In genomic region chr3:66220602-66221377, GRCh38 we compare ENCODE assay signal across 8 cellular contexts. TPM values are rescaled to one million over a fixed set of nuclear protein-coding genes. Genes with fewer than 3 reads are reported as not detected.
DNase-seq lines count a peak whose midpoint lies in the region; ATAC-seq, FAIRE-seq and TF ChIP-seq lines count a peak whose summit lies in the region.

SLC25A26 (plus strand) TSS chr3:66221001; CDS start chr3:66221095, 94 bp downstream.

- DNase-seq in NCI-H774 (lab: John Stamatoyannopoulos, UW) = peak; percentile 77
- peak; percentile 97 for DNase-seq in activated CD4-positive, alpha-beta T cell treated with anti-CD3 and anti-CD28 coated beads, Interleukin-2, amount 50 U/mL, for 4 hours
- DNase-seq in dermis blood vessel endothelial cell = peak; percentile 98
- peak; percentile 93 for DNase-seq in HepG2 (ENCODE audit: low spot score)
- DNase-seq in stimulated activated CD4-positive, alpha-beta T cell treated with anti-CD3 and anti-CD28 coated beads, Interleukin-4, amount 100 ng/mL, for 1 hour = peak; percentile 96

- POLR2A ChIA-PET in HepG2 (lab: Yijun Ruan, JAX) = interaction anchor here (0.5 to 1.3 kb wide), 6 partner anchors 9 to 268 kb away, joined by 3 to 5 read pairs (median 3); no protein-coding TSS in a partner anchor

- FAIRE-seq in HepG2 (lab: Jason Lieb, UNC) = peak; percentile 82

- H2AFZ ChIP-seq in HepG2 (ENCODE audit: low read length) = peak within 1 kb of the TSS; percentile 94

- no peaks in the 10 kb centered on the region for H3K9me3 ChIP-seq in HepG2 (ENCODE audit: low read length)

- H4K20me1 ChIP-seq in HepG2 (ENCODE audit: insufficient read depth, low read length) = no peaks in the 10 kb centered on the region

- 0 out of 5 replicates have a peak, but pooled peaks cover 0 to 2% of the 10 kb centered on the region in 2 experiments for H3K36me3 ChIP-seq in HepG2 (replicated peaks in 1 of 2; ENCODE audit: control insufficient read depth in 1 of 2, insufficient read depth in 2 of 2, low read length in 2 of 2)

- H3K27me3 ChIP-seq in HepG2 (ENCODE audit: control insufficient read depth in 1 of 2, insufficient read depth in 2 of 2, low read length in 2 of 2) = no peaks in the 10 kb centered on the region

- 1% methylated on average over 23 of the region's 56 CpGs for WGBS in HepG2 (ENCODE audit: low lambda C conversion rate)

- no peak for TF ChIP-seq EP300 in HepG2 (IDR thresholded peaks at IDR 0.05; ENCODE audit: low read depth in 2 of 2, low read length in 2 of 2)
- no peak for TF ChIP-seq EP300 in HepG2 (CRISPR knock-in tag; IDR thresholded peaks at IDR 0.05; ENCODE audit: borderline replicate concordance)

- intact Hi-C loops in HepG2 (cut with micrococcal nuclease; ENCODE audit: unreplicated experiment) = no loop called here

- TF ChIP-seq RAD21 in HepG2 (CRISPR knock-in tag; IDR thresholded peaks at IDR 0.05) = no peak

- peak within 1 kb of the TSS; percentile 78 to 93 (median 84) for H3K4me3 ChIP-seq in HepG2 (replicated peaks in 1 of 3; ENCODE audit: insufficient read depth in 1 of 3, low read depth in 2 of 3, low read length in 3 of 3)

- peaks cover 14% of the 10 kb centered on the region for H3K4me1 ChIP-seq in HepG2 (ENCODE audit: insufficient read depth, low read length)

- H3K27ac ChIP-seq in C4-2B = peak within 1 kb of the TSS; percentile 53
- peak within 1 kb of the TSS; percentile 85 for H3K27ac ChIP-seq in HepG2 (ENCODE audit: extremely low read length, insufficient read depth, low read length)

- H3K4me2 ChIP-seq in HepG2 (ENCODE audit: low read depth, low read length) = peak within 1 kb of the TSS; percentile 72

- peak; percentile 100 for ATAC-seq in GM19395 (IDR thresholded peaks at IDR 0.05; ENCODE audit: unreplicated experiment)
- ATAC-seq in HG03565 (IDR thresholded peaks at IDR 0.05; ENCODE audit: unreplicated experiment) = peak; percentile 97
- peak; percentile 98 for ATAC-seq in HepG2

- H3K9ac ChIP-seq in HepG2 (ENCODE audit: insufficient read depth, low read depth, low read length) = peak within 1 kb of the TSS; percentile 70

- TF ChIP-seq CTCF in C4-2B (conservative IDR thresholded peaks at IDR 0.05) = no peak
- TF ChIP-seq CTCF in HepG2 (CRISPR knock-in tag; IDR thresholded peaks at IDR 0.05) = 0 out of 2 replicates have a peak, but pooled peaks have one; percentile 7

- CTCF ChIA-PET in HepG2 (lab: Yijun Ruan, JAX; ENCODE audit: low intra/inter-chr PET ratio, low total read pairs) = no interaction called here

- peaks cover 14% of the 10 kb centered on the region for H3K79me2 ChIP-seq in HepG2 (ENCODE audit: insufficient read depth, low read length)

- in situ Hi-C loops in HepG2 (cut with HindIII; ENCODE audit: extremely low pct_ligation_motif_present, low pct_unique_long_range_greater_than_20kb) = no loop called here

- BruUV-seq in HepG2 (replicated peaks; lab: Mats Ljungman, UMichigan) = no TSS peak

- TF ChIP-seq POLR2A in HepG2 (IDR thresholded peaks at IDR 0.05; ENCODE audit: insufficient read depth in 1 of 2, low read depth in 2 of 2, low read length in 2 of 2) = peak; percentile 78 to 93

TF ChIP-seq in HepG2, 621 proteins besides CTCF, POLR2A, EP300 and RAD21 (continues in another document):
- TF ChIP-seq ZNF484 (CRISPR knock-in tag; IDR thresholded peaks at IDR 0.05; ENCODE audit: borderline replicate concordance, low read depth) = no peak
- no peak for TF ChIP-seq ZFP62 (CRISPR knock-in tag; IDR thresholded peaks at IDR 0.05)
- TF ChIP-seq ZNF275 (CRISPR knock-in tag; IDR thresholded peaks at IDR 0.05; ENCODE audit: borderline replicate concordance) = no peak; the same call in 1 of the 2 replicates
- TF ChIP-seq PAWR (CRISPR knock-in tag; IDR thresholded peaks at IDR 0.05; ENCODE audit: borderline replicate concordance) = no peak
- TF ChIP-seq ELF3 (CRISPR knock-in tag; IDR thresholded peaks at IDR 0.05) = peak; percentile 85
- TF ChIP-seq NCOR1 (IDR thresholded peaks at IDR 0.05; ENCODE audit: borderline replicate concordance, low read length) = no peak; the same call in 1 of the 2 replicates
- no peak for TF ChIP-seq ZFP1 (CRISPR knock-in tag; IDR thresholded peaks at IDR 0.05)
- TF ChIP-seq ZBTB20 (CRISPR knock-in tag; IDR thresholded peaks at IDR 0.05; ENCODE audit: borderline replicate concordance, low read depth) = peak; percentile 53; the same call in 1 of the 2 replicates
- TF ChIP-seq NFATC3 (CRISPR knock-in tag; IDR thresholded peaks at IDR 0.05) = no peak
- TF ChIP-seq ZNF543 (CRISPR knock-in tag; IDR thresholded peaks at IDR 0.05) = no peak
- TF ChIP-seq PHF8 (CRISPR knock-in tag; IDR thresholded peaks at IDR 0.05) = peak; percentile 88
- no peak for TF ChIP-seq EED (CRISPR knock-in tag; IDR thresholded peaks at IDR 0.05)
- no peak for TF ChIP-seq ATAD3A (CRISPR knock-in tag; IDR thresholded peaks at IDR 0.05)
- TF ChIP-seq MEF2D (CRISPR knock-in tag; IDR thresholded peaks at IDR 0.05) = no peak; the same call in none of the 2 replicates
- no peak for TF ChIP-seq ARID2 (CRISPR knock-in tag; IDR thresholded peaks at IDR 0.05; ENCODE audit: borderline replicate concordance)
- no peak for TF ChIP-seq ZNF329 (CRISPR knock-in tag; IDR thresholded peaks at IDR 0.05; ENCODE audit: low read depth)
- no peak for TF ChIP-seq MIER2 (CRISPR knock-in tag; IDR thresholded peaks at IDR 0.05)
- no peak for TF ChIP-seq TRIM24 (CRISPR knock-in tag; IDR thresholded peaks at IDR 0.05)
- no peak for TF ChIP-seq SCMH1 (CRISPR knock-in tag; IDR thresholded peaks at IDR 0.05; ENCODE audit: borderline replicate concordance)
- TF ChIP-seq ZNF607 (CRISPR knock-in tag; IDR thresholded peaks at IDR 0.05; ENCODE audit: borderline replicate concordance) = peak; percentile 65; the same call in 1 of the 2 replicates
- no peak for TF ChIP-seq XRCC5 (optimal IDR thresholded peaks at IDR 0.05; ENCODE audit: low read length)
- no peak; the same call in 1 of the 2 replicates for TF ChIP-seq THAP7 (CRISPR knock-in tag; IDR thresholded peaks at IDR 0.05)
- TF ChIP-seq HDAC1 (CRISPR knock-in tag; IDR thresholded peaks at IDR 0.05) = peak; percentile 99
- TF ChIP-seq PHB2 (IDR thresholded peaks at IDR 0.05; ENCODE audit: partially characterized antibody) = no peak
- TF ChIP-seq ZNF782 (CRISPR knock-in tag; IDR thresholded peaks at IDR 0.05; ENCODE audit: borderline replicate concordance) = peak; percentile 71; the same call in 1 of the 2 replicates
- no peak for TF ChIP-seq HNF4G (IDR thresholded peaks at IDR 0.05; ENCODE audit: borderline replicate concordance, low read depth, low read length)
- no peak for TF ChIP-seq HNF4G (CRISPR knock-in tag; IDR thresholded peaks at IDR 0.05; ENCODE audit: borderline replicate concordance, low read depth)
- TF ChIP-seq ZBTB7A (CRISPR knock-in tag; IDR thresholded peaks at IDR 0.05) = no peak
- peak; percentile 48 for TF ChIP-seq ZEB1 (IDR thresholded peaks at IDR 0.05; ENCODE audit: insufficient replicate concordance, low read depth)
- no peak; the same call in 1 of the 2 replicates for TF ChIP-seq ZNF256 (CRISPR knock-in tag; conservative IDR thresholded peaks at IDR 0.05)
- no peak for TF ChIP-seq MAFF (IDR thresholded peaks at IDR 0.05; ENCODE audit: low read depth, low read length)
- no peak for TF ChIP-seq STAT5B (CRISPR knock-in tag; IDR thresholded peaks at IDR 0.05)
- no peak for TF ChIP-seq REL (CRISPR knock-in tag; conservative IDR thresholded peaks at IDR 0.05)

RNA-seq across cellular contexts. Expression of gene SLC25A26, which starts in this region (rescaled TPM):
- total RNA-seq in dermis blood vessel endothelial cell (17.5 and 20.8 TPM in 2 replicates), HepG2 (2016; rRNA removed; fragmentation: Illumina TruSeq; extraction: Trizol) (22.7 and 23.1 TPM in 2 replicates)
- total RNA-seq in HepG2 (2016; cell fraction: cytosol; rRNA removed; fragmentation: Illumina TruSeq; extraction: Trizol; ENCODE audit: low read depth) = 27.5 and 27.9 TPM in 2 replicates
- total RNA-seq in HepG2 (2016; cell fraction: insoluble cytoplasmic fraction; rRNA removed; fragmentation: Illumina TruSeq; extraction: Trizol) = 22.2 TPM in 2 replicates
- 40.8 TPM in 2 replicates for total RNA-seq in HepG2 (2016; cell fraction: membrane; rRNA removed; fragmentation: Illumina TruSeq; extraction: Trizol)
- 17.3 and 19.7 TPM in 2 replicates for total RNA-seq in HepG2 (2016; cell fraction: nucleus; rRNA removed; fragmentation: Illumina TruSeq; extraction: Trizol)
- 31.4 and 32.7 TPM in 2 replicates for polyA plus RNA-seq in HepG2 (2011; rRNA removed)
- polyA plus RNA-seq in HepG2 (2011; cell fraction: cytosol; rRNA removed) = 31.5 and 41.4 TPM in 2 replicates
- polyA plus RNA-seq in HepG2 (2011; cell fraction: nucleus; rRNA removed) = 11.7 and 14.0 TPM in 2 replicates
- polyA plus RNA-seq in HepG2 (2012) = 22.4 and 22.9 TPM in 2 replicates
- 31.1 and 35.4 TPM in 2 replicates for polyA plus RNA-seq in HepG2 (2016; cell fraction: cytosol; fragmentation: Illumina TruSeq; extraction: Trizol; ENCODE audit: low read depth)
- polyA plus RNA-seq in HepG2 (2016; cell fraction: insoluble cytoplasmic fraction; fragmentation: Illumina TruSeq; extraction: Trizol; ENCODE audit: low read depth) = 19.7 and 22.1 TPM in 2 replicates
- polyA plus RNA-seq in HepG2 (2016; cell fraction: membrane; fragmentation: Illumina TruSeq; extraction: Trizol; ENCODE audit: low read depth) = 35.4 and 35.7 TPM in 2 replicates
- polyA plus RNA-seq in HepG2 (2016; cell fraction: nucleus; fragmentation: Illumina TruSeq; extraction: Trizol; ENCODE audit: insufficient read depth, low read depth) = 19.1 and 20.3 TPM in 2 replicates
- polyA minus RNA-seq in HepG2 (2011; rRNA and poly(A)+ RNA removed; ENCODE audit: low replicate concordance) = 13.5 and 16.0 TPM in 2 replicates
- 5.9 and 7.1 TPM in 2 replicates for polyA minus RNA-seq in HepG2 (2011; cell fraction: cytosol; rRNA and poly(A)+ RNA removed)
- 22.5 and 28.8 TPM in 2 replicates for polyA minus RNA-seq in HepG2 (2011; cell fraction: nucleus; rRNA and poly(A)+ RNA removed)

Comparison
In these comparisons a context has a peak if more than half of its experiments do, and no peak if none do; other contexts are left out.
1. Peak in every context shown above with its lines: DNase-seq, ATAC-seq, H3K4me3 ChIP-seq and H3K27ac ChIP-seq.